ENCODE assay signal across 1 cellular context in the genomic region with DNA sequence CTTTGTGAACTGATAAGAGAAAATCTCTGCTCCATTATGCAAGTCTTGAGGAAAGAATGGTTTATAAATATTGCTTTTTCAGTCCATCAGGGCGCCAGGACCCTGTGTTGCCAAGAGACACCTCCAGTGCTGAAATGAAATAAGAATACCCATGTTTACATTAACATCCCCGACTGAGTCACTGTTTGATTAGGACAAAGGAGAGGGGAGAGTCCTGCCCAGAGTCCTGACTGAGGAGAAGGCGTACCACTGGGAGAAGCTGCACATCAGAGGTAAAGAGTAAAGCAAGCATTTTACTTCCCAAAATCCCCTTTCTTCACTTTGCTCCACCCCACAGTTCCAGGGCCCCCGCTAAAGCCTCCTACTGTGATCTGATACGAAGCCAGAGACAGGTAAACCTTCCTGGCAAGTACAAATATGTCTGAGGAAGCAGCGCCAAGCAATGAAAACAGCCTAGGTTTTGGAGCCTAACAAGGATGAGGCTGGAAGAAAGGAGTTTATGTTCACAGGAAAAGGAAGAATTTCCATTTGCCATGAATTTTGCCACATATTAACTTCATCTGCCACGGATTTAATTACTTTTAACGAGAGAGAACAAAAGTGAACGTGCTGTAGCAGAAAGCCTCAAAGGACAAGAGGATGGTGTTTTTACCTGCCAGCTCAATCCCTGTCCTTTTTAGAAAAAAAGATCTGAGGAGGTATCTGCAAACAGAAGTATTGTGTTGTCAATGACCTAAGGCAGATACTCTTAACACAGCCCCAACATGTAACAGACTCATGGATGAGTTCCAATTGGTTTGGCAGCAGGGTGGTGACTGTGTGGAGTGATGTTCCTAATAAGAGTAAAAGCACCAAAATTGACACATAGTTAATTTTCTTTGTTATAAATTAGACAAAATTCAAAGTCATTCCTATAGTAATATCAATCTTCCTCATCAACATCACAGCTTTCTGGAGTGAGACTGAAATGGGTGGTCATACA.
A peak's percentile ranks its signal among the peaks of the same experiment; 100 is the strongest.
TF ChIP-seq lines count a peak whose summit lies in the region.

No MANE protein-coding gene starts in this region.

TF ChIP-seq in HepG2, 621 proteins besides CTCF, POLR2A, EP300 and RAD21:
- TF ChIP-seq ZBTB21 (CRISPR knock-in tag; IDR thresholded peaks at IDR 0.05) (no peak), FOSL2 (CRISPR knock-in tag; IDR thresholded peaks at IDR 0.05) (0 out of 2 replicates have a peak, but pooled peaks have one; percentile 14)
